Comparison of ENCODE assay signal across 10 cellular contexts in the genomic region with DNA sequence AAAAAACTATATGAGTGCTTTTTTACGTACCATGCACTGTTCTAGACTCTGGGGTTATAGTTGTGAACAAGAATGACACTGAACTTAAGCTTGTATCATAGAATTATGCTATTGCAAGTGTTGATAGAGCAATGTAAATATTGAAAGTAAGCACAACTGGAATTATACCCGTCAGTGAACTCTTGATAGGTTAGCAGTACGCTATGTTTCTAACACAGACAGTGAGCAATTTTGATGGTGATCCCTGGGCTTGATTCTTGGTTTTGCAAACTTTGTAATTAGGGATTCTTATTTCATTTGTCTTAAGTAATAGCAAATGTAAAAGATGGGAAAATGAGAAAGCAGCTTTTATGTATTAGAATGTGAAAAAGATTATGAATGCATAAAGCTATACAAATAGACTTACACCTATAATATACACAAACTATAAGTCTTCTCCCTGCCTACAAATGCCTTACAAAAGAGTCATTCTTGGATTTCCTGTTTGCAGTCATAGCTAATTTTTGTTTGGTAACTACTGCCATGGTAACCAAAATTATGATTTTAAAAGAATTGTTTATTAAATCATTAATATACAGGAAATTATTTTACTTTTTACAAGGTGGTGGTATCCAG. TPM values are rescaled to one million over a fixed set of nuclear protein-coding genes. Genes with fewer than 3 reads are reported as not detected.
A peak's percentile ranks its signal among the peaks of the same experiment; 100 is the strongest.
DNase-seq lines count a peak whose midpoint lies in the region; ATAC-seq and TF ChIP-seq lines count a peak whose summit lies in the region.
"Had no signal": no experiment of that assay in that cellular context is flagged by ENCODE, and none has a peak within 500 bp of the region (broad histone marks: within the 10 kb centered on the region; RNA-seq: fewer than 3 reads in every experiment).

No MANE protein-coding gene starts in this region.

- H3K4me1 Mint-ChIP-seq in activated naive CD4-positive, alpha-beta T cell treated with anti-CD3 and anti-CD28 coated beads for 36 hours (ENCODE audit: low read depth): peaks cover 75% of the 10 kb centered on the region
- H3K4me1 Mint-ChIP-seq in WTC11: peaks cover 32% of the 10 kb centered on the region

- 20 to 50% (median 25%) methylated on average over 3 of the region's 3 CpGs for WGBS in stomach, 5 donors

- H3K36me3 Mint-ChIP-seq in activated naive CD4-positive, alpha-beta T cell treated with anti-CD3 and anti-CD28 coated beads for 36 hours (ENCODE audit: low read depth): no peaks in the 10 kb centered on the region
- H3K36me3 Mint-ChIP-seq in WTC11: no peaks in the 10 kb centered on the region

- POLR2A ChIA-PET in HEK293T (lab: Yijun Ruan, JAX) (no interaction called here), WTC11 (lab: Charles Lee) (no interaction called here)

- H3K27me3 ChIP-seq in SJCRH30: no peaks in the 10 kb centered on the region
- H3K27me3 ChIP-seq in stomach: no peaks in the 10 kb centered on the region

- H3K27ac ChIP-seq in SJCRH30 (peak overlapping the region; percentile 38; the same call in 1 of the 2 replicates), stomach (peak overlapping the region in 3 of 5 donors; percentile 3 to 62 (median 59))
- H3K27ac ChIP-seq: coronary artery had no signal

- no peaks in the 10 kb centered on the region for H3K36me3 ChIP-seq in SJCRH30
- H3K36me3 ChIP-seq in stomach: no peaks in the 10 kb centered on the region

- H3K27ac Mint-ChIP-seq in activated naive CD4-positive, alpha-beta T cell treated with anti-CD3 and anti-CD28 coated beads for 36 hours: peak overlapping the region; percentile 52
- no peak overlapping the region for H3K27ac Mint-ChIP-seq in WTC11

- no peaks in the 10 kb centered on the region for H3K27me3 Mint-ChIP-seq in activated naive CD4-positive, alpha-beta T cell treated with anti-CD3 and anti-CD28 coated beads for 36 hours (ENCODE audit: low read depth)
- no peaks in the 10 kb centered on the region for H3K27me3 Mint-ChIP-seq in WTC11 (ENCODE audit: low read depth)

- no peak overlapping the region for H3K4me3 Mint-ChIP-seq in activated naive CD4-positive, alpha-beta T cell treated with anti-CD3 and anti-CD28 coated beads for 36 hours
- H3K4me3 Mint-ChIP-seq in WTC11: no peak overlapping the region

- TF ChIP-seq POLR2A in stomach (IDR thresholded peaks at IDR 0.05): no peak

- H3K9me3 Mint-ChIP-seq in activated naive CD4-positive, alpha-beta T cell treated with anti-CD3 and anti-CD28 coated beads for 36 hours: no peaks in the 10 kb centered on the region
- no peaks in the 10 kb centered on the region for H3K9me3 Mint-ChIP-seq in WTC11

- H3K4me3 ChIP-seq in SJCRH30 (no peak overlapping the region), stomach (no peak overlapping the region)
- H3K4me3 ChIP-seq: coronary artery had no signal

- DNase-seq in activated naive CD4-positive, alpha-beta T cell treated with anti-CD3 and anti-CD28 coated beads for 36 hours: no peak
- DNase-seq in activated naive CD4-positive, alpha-beta T cell treated with Interleukin-2 at 50 U/mL for 16 hours: no peak
- DNase-seq in SJCRH30 (no peak), fibroblast of peridontal ligament (ENCODE audit: extremely low read depth) (peak; percentile 27), stomach (no peak), HEK293T (ENCODE audit: extremely low spot score) (no peak), WTC11 (ENCODE audit: low spot score) (no peak), AG08395 (ENCODE audit: low spot score) (no peak)
- DNase-seq: NCI-H1436 had no signal

- no peak for ATAC-seq in WTC11

- intact Hi-C loops in activated naive CD4-positive, alpha-beta T cell treated with anti-CD3 and anti-CD28 coated beads for 36 hours (cut with micrococcal nuclease): loop anchor here (10.0 kb wide), 4 partner anchors 738 to 1968 kb away; a partner anchor contains a TSS
- intact Hi-C loops in stomach (cut with DNase I; ENCODE audit: low total_unique reads): no loop called here

- no peak for TF ChIP-seq EP300 in stomach (IDR thresholded peaks at IDR 0.05)

- CTCF ChIA-PET in activated naive CD4-positive, alpha-beta T cell treated with anti-CD3 and anti-CD28 coated beads for 36 hours (lab: Charles Lee): interaction anchor here (1.0 to 2.1 kb wide), 4 partner anchors 14 to 371 kb away, joined by 3 to 19 read pairs (median 6); no protein-coding TSS in a partner anchor
- CTCF ChIA-PET in HEK293T (lab: Yijun Ruan, JAX): interaction anchor here (1.0 to 1.6 kb wide), 2 partner anchors 93 to 309 kb away, joined by 3 read pairs; no protein-coding TSS in a partner anchor
- CTCF ChIA-PET in WTC11 (lab: Charles Lee): interaction anchor here (1.4 to 1.5 kb wide), 2 partner anchors 9 to 37 kb away, joined by 3 to 5 read pairs; no protein-coding TSS in a partner anchor

- TF ChIP-seq CTCF in stomach (IDR thresholded peaks at IDR 0.05) (no peak), WTC11 (IDR thresholded peaks at IDR 0.05) (no peak)

- H3K4me1 ChIP-seq in SJCRH30 (peaks cover 42% of the 10 kb centered on the region), stomach (peaks cover 37 to 95% (median 71%) of the 10 kb centered on the region in 4 donors)

- no peaks in the 10 kb centered on the region for H3K9me3 ChIP-seq in SJCRH30 (replicated peaks)
- no peaks in the 10 kb centered on the region for H3K9me3 ChIP-seq in stomach

TF ChIP-seq in HEK293T, 16 proteins besides CTCF, POLR2A, EP300 and RAD21:
- TF ChIP-seq SP1 (IDR thresholded peaks at IDR 0.05) (no peak), ARNT (IDR thresholded peaks at IDR 0.05) (no peak), FOXK2 (IDR thresholded peaks at IDR 0.05) (no peak), TARDBP (IDR thresholded peaks at IDR 0.05) (no peak), LEF1 (IDR thresholded peaks at IDR 0.05; ENCODE audit: borderline replicate concordance) (no peak), SUZ12 (IDR thresholded peaks at IDR 0.05) (no peak), HDGF (IDR thresholded peaks at IDR 0.05; ENCODE audit: borderline replicate concordance) (no peak), ZNF384 (IDR thresholded peaks at IDR 0.05) (no peak), FOXA1 (IDR thresholded peaks at IDR 0.05) (no peak), NFRKB (IDR thresholded peaks at IDR 0.05) (no peak), ELF4 (IDR thresholded peaks at IDR 0.05) (no peak), CTBP1 (IDR thresholded peaks at IDR 0.05; ENCODE audit: borderline replicate concordance) (no peak), L3MBTL2 (conservative IDR thresholded peaks at IDR 0.05) (no peak), FOXM1 (IDR thresholded peaks at IDR 0.05; ENCODE audit: borderline replicate concordance) (no peak), BHLHE40 (IDR thresholded peaks at IDR 0.05; ENCODE audit: borderline replicate concordance) (no peak)
- TF ChIP-seq, protein P1, sequence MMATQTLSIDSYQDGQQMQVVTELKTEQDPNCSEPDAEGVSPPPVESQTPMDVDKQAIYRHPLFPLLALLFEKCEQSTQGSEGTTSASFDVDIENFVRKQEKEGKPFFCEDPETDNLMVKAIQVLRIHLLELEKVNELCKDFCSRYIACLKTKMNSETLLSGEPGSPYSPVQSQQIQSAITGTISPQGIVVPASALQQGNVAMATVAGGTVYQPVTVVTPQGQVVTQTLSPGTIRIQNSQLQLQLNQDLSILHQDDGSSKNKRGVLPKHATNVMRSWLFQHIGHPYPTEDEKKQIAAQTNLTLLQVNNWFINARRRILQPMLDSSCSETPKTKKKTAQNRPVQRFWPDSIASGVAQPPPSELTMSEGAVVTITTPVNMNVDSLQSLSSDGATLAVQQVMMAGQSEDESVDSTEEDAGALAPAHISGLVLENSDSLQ (IDR thresholded peaks at IDR 0.05): no peak

TF ChIP-seq in WTC11, 78 proteins besides CTCF, POLR2A, EP300 and RAD21:
- TF ChIP-seq ZNF232 (CRISPR knock-in tag; IDR thresholded peaks at IDR 0.05) (no peak), ESRRA (CRISPR knock-in tag; IDR thresholded peaks at IDR 0.05; ENCODE audit: borderline replicate concordance) (no peak)
- TF ChIP-seq, protein P2, sequence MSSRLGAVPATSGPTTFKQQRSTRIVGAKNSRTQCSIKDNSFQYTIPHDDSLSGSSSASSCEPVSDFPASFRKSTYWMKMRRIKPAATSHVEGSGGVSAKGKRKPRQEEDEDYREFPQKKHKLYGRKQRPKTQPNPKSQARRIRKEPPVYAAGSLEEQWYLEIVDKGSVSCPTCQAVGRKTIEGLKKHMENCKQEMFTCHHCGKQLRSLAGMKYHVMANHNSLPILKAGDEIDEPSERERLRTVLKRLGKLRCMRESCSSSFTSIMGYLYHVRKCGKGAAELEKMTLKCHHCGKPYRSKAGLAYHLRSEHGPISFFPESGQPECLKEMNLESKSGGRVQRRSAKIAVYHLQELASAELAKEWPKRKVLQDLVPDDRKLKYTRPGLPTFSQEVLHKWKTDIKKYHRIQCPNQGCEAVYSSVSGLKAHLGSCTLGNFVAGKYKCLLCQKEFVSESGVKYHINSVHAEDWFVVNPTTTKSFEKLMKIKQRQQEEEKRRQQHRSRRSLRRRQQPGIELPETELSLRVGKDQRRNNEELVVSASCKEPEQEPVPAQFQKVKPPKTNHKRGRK (CRISPR knock-in tag; IDR thresholded peaks at IDR 0.05; ENCODE audit: borderline replicate concordance): no peak

RNA-seq across cellular contexts. Expression of a gene that starts 6.7 kb away (rescaled TPM):
- total RNA-seq in activated naive CD4-positive, alpha-beta T cell treated with anti-CD3 and anti-CD28 coated beads for 36 hours: 10 to 100 TPM; 74.0 to 76.4 TPM
- 20.6 and 20.8 TPM in 2 replicates for total RNA-seq in SJCRH30 (2014; rRNA removed; shearing (Covaris generic))
- total RNA-seq in stomach: 100 to 1,000 TPM in 4 of 5 donors, 10 to 100 TPM in 1; 78.8 to 191 (median 155) TPM
- 10 to 100 TPM; 46.0 to 98.5 (median 52.3) TPM for polyA plus RNA-seq in stomach
- 48.5 to 49.9 TPM (median 49.5 TPM) in 3 replicates for total RNA-seq in WTC11 (2021)
